8 cellular contexts compared by ENCODE assay signal in the genomic region with DNA sequence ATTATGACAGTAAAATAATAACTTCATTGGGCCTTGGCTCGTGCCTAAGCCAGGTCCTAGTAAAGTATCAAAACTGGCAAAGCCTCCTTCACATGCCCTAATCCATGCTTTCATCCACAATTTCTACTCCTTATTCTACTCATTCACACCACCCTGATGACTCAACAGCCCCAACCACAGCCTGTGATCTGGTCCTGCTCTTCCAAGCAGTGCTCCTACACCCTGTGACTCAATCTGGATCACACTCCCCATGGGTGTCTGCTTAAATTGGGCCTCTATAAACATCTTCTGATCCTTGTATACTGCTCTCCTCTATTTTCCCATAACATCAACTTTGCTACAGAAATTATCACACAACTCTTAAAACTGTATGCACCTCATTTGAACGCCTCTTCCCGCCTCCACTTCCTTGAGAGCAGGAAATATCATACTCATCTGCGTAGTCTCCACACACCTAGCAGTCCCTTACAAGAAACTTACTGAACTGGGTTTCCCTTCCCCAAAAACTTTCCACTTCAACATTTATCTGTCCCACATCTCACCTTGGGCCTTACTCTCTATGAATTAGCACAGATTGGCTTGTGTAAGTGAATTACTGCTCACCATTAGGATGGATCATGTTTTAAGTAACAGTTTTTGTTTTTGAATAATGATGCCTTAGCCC. TPM values are rescaled to one million over a fixed set of nuclear protein-coding genes. Genes with fewer than 3 reads are reported as not detected.
DNase-seq lines count a peak whose midpoint lies in the region; ATAC-seq and TF ChIP-seq lines count a peak whose summit lies in the region.

No MANE protein-coding gene starts in this region.

- H3K4me3 ChIP-seq in suprapubic skin: no peak overlapping the region
- no peak overlapping the region for H3K4me3 ChIP-seq in sigmoid colon

- no peak overlapping the region for H3K4me3 Mint-ChIP-seq in T-helper 17 cell

- intact Hi-C loops in sigmoid colon (cut with DNase I): no loop called here

- ATAC-seq in GM21529 (IDR thresholded peaks at IDR 0.05; ENCODE audit: unreplicated experiment) (peak; percentile 85), T-helper 17 cell (no peak)

- TF ChIP-seq POLR2A in suprapubic skin (IDR thresholded peaks at IDR 0.05) (no peak), sigmoid colon (IDR thresholded peaks at IDR 0.05) (no peak)

- H3K27ac ChIP-seq in suprapubic skin (no peak overlapping the region), sigmoid colon (no peak overlapping the region)

- H3K36me3 ChIP-seq in suprapubic skin: peaks cover 96% of the 10 kb centered on the region
- peaks cover 12 to 96% (median 42%) of the 10 kb centered on the region in 4 donors for H3K36me3 ChIP-seq in sigmoid colon

- peaks cover 14% of the 10 kb centered on the region for H3K36me3 Mint-ChIP-seq in T-helper 17 cell (ENCODE audit: low read depth)

- H3K27ac Mint-ChIP-seq in T-helper 17 cell: peak overlapping the region; percentile 76

- peaks cover 7% of the 10 kb centered on the region for H3K4me1 Mint-ChIP-seq in T-helper 17 cell

- no peaks in the 10 kb centered on the region for H3K27me3 Mint-ChIP-seq in T-helper 17 cell

- WGBS in suprapubic skin: 94% methylated on average over 4 of the region's 4 CpGs
- whole genome bisulfite sequencing in sigmoid colon, 2 donors: 84 to 93% methylated on average over 4 of the region's 4 CpGs

- H3K4me1 ChIP-seq in suprapubic skin (no peaks in the 10 kb centered on the region), sigmoid colon (no peaks in the 10 kb centered on the region)

- H3K27me3 ChIP-seq in suprapubic skin (no peaks in the 10 kb centered on the region), sigmoid colon (no peaks in the 10 kb centered on the region)

- H3K9me3 ChIP-seq in T-helper 17 cell (ENCODE audit: control insufficient read depth, low read length, poor library complexity, severe bottlenecking) (no peaks in the 10 kb centered on the region), suprapubic skin (no peaks in the 10 kb centered on the region), sigmoid colon (no peaks in the 10 kb centered on the region)

- no peak for TF ChIP-seq EP300 in suprapubic skin (IDR thresholded peaks at IDR 0.05)
- no peak for TF ChIP-seq EP300 in sigmoid colon (IDR thresholded peaks at IDR 0.05)

- DNase-seq in Daoy (ENCODE audit: low read depth) (peak; percentile 53), T-helper 17 cell (no peak), iPS-NIHi7 (ENCODE audit: extremely low spot score) (peak; percentile 11), suprapubic skin (ENCODE audit: low spot score in 2 of 2) (no peak), UCSD-AML1 (lab: John Stamatoyannopoulos, UW; ENCODE audit: unreplicated experiment) (no peak), sigmoid colon (no peak), KG1 (lab: John Stamatoyannopoulos, UW) (no peak)

- TF ChIP-seq CTCF in suprapubic skin (IDR thresholded peaks at IDR 0.05) (no peak), sigmoid colon (IDR thresholded peaks at IDR 0.05) (no peak)

RNA-seq across cellular contexts. Expression of a gene that starts 15.9 kb away (rescaled TPM):
- total RNA-seq in Daoy (2014; rRNA removed; shearing (Covaris generic)): 30.6 and 30.7 TPM in 2 replicates
- total RNA-seq in T-helper 17 cell (10 to 100 TPM; 30.0 to 31.7 TPM), suprapubic skin (10 to 100 TPM; 19.4 to 62.5 (median 22.7) TPM), sigmoid colon (10 to 100 TPM; 20.4 to 30.0 (median 28.1) TPM)
- 10 to 100 TPM in 1 of 3 donors, 1 to 10 TPM in 2; 5.8 to 10.4 (median 7.2) TPM for polyA plus RNA-seq in sigmoid colon

RNA-seq across cellular contexts. Expression of a gene that starts 25.6 kb away (rescaled TPM):
- not detected in 2 replicates for total RNA-seq in Daoy (2014; rRNA removed; shearing (Covaris generic))
- under 1 TPM in 1 of 2 donors, not detected in 1; 0.18 TPM for total RNA-seq in T-helper 17 cell
- not detected for total RNA-seq in suprapubic skin
- not detected for total RNA-seq in sigmoid colon
- polyA plus RNA-seq in sigmoid colon: under 1 TPM in 1 of 3 donors, not detected in 2; 0.03 TPM

Comparison
In these comparisons a context has a peak if more than half of its experiments do, and no peak if none do; other contexts are left out.
1. DNase-seq: peak in Daoy (single experiment) and iPS-NIHi7 (single experiment); none in T-helper 17 cell (0 of 3), suprapubic skin (0 of 2), UCSD-AML1 (single experiment), sigmoid colon (single experiment) and KG1 (single experiment).